Comparison of ENCODE assay signal across 17 cellular contexts in genomic region chr5:35919191-35919590, GRCh38. TPM values are rescaled to one million over a fixed set of nuclear protein-coding genes. Genes with fewer than 3 reads are reported as not detected.
DNase-seq lines count a peak whose midpoint lies in the region; ATAC-seq and TF ChIP-seq lines count a peak whose summit lies in the region.
"Had no signal": no experiment of that assay in that cellular context is flagged by ENCODE, and none has a peak within 500 bp of the region (broad histone marks: within the 10 kb centered on the region; RNA-seq: fewer than 3 reads in every experiment).

No MANE protein-coding gene starts in this region.

- H3K4me1 Mint-ChIP-seq in T-helper 2 cell treated with Interferon-gamma antibody and Interleukin-4, amounts not matched to agents 5 μg/mL and 100 μg/mL, for 36 hours (ENCODE audit: low read depth) = peaks cover 28% of the 10 kb centered on the region
- H3K4me1 Mint-ChIP-seq: brain had no signal

- ATAC-seq in sciatic nerve = no peak

- H2AFZ ChIP-seq in ACC112 (ENCODE audit: low read length, unreplicated experiment) = no peak overlapping the region
- H2AFZ ChIP-seq: parathyroid adenoma had no signal

- H3K36me3 Mint-ChIP-seq in T-helper 2 cell treated with Interferon-gamma antibody and Interleukin-4, amounts not matched to agents 5 μg/mL and 100 μg/mL, for 36 hours (ENCODE audit: low read depth) = peaks cover 25% of the 10 kb centered on the region
- H3K36me3 Mint-ChIP-seq: brain had no signal

- TF ChIP-seq CTCF in fibroblast of villous mesenchyme (IDR thresholded peaks at IDR 0.05; ENCODE audit: insufficient read depth, low read depth, low read length) (no peak), GM20000 (IDR thresholded peaks at IDR 0.05; ENCODE audit: extremely low read depth, missing control alignments) (no peak)

- no peaks in the 10 kb centered on the region for H3K36me3 ChIP-seq in ACC112 (ENCODE audit: insufficient read depth, low read length)
- H3K36me3 ChIP-seq: esophagus muscularis mucosa, left ventricle myocardium inferior, uterus had no signal

- DNase-seq in EL (peak; percentile 98), fibroblast of villous mesenchyme (ENCODE audit: low read depth) (peak; percentile 87), SIG-M5 treated with dmso at 0.1 percent for 504 hours (lab: John Stamatoyannopoulos, UW; ENCODE audit: unreplicated experiment) (no peak), sciatic nerve (ENCODE audit: low spot score) (no peak), GM20000 (ENCODE audit: low spot score) (no peak), HEK293T (ENCODE audit: extremely low spot score) (no peak)
- peak; percentile 58 for DNase-seq in T-helper 2 cell treated with Interferon-gamma antibody and Interleukin-4, amounts not matched to agents 5 μg/mL and 100 μg/mL, for 36 hours (ENCODE audit: low spot score)
- DNase-seq: activated CD4-positive, alpha-beta T cell treated with anti-CD3 and anti-CD28 coated beads, Interleukin-2, amount 10 ng/mL, durations not matched to agents 7 days and 5 days; KBM-7; left ventricle myocardium inferior; SIG-M5; uterus had no signal

- no peaks in the 10 kb centered on the region for H3K27me3 Mint-ChIP-seq in T-helper 2 cell treated with Interferon-gamma antibody and Interleukin-4, amounts not matched to agents 5 μg/mL and 100 μg/mL, for 36 hours (ENCODE audit: low read depth)
- H3K27me3 Mint-ChIP-seq: activated CD4-positive, alpha-beta T cell treated with anti-CD3 and anti-CD28 coated beads, Interleukin-2, amount 10 ng/mL, durations not matched to agents 7 days and 5 days had no signal

- peaks cover 29% of the 10 kb centered on the region for H3K4me1 ChIP-seq in ACC112 (ENCODE audit: control insufficient read depth, insufficient read depth, low read length, unreplicated experiment)
- H3K4me1 ChIP-seq: esophagus muscularis mucosa, left ventricle myocardium inferior, parathyroid adenoma had no signal

- no peaks in the 10 kb centered on the region for H3K27me3 ChIP-seq in ACC112 (ENCODE audit: insufficient read depth, low read length)
- H3K27me3 ChIP-seq: uterus had no signal

- H3K4me3 ChIP-seq in ACC112 (ENCODE audit: low read depth, low read length) = no peak overlapping the region
- no peak overlapping the region for H3K4me3 ChIP-seq in fibroblast of villous mesenchyme (ENCODE audit: low read depth, low read length)
- H3K4me3 ChIP-seq: esophagus muscularis mucosa, left ventricle myocardium inferior, uterus had no signal

- H3K27ac Mint-ChIP-seq in T-helper 2 cell treated with Interferon-gamma antibody and Interleukin-4, amounts not matched to agents 5 μg/mL and 100 μg/mL, for 36 hours = peak overlapping the region; percentile 80
- H3K27ac Mint-ChIP-seq: brain had no signal

- no peaks in the 10 kb centered on the region for H3K79me2 ChIP-seq in ACC112 (ENCODE audit: control insufficient read depth, insufficient read depth, low read length, unreplicated experiment)
- H3K79me2 ChIP-seq: parathyroid adenoma had no signal

- POLR2A ChIA-PET in HEK293T (lab: Yijun Ruan, JAX) = no interaction called here

- H3K4me3 Mint-ChIP-seq in T-helper 2 cell treated with Interferon-gamma antibody and Interleukin-4, amounts not matched to agents 5 μg/mL and 100 μg/mL, for 36 hours = peak overlapping the region; percentile 14
- H3K4me3 Mint-ChIP-seq: activated CD4-positive, alpha-beta T cell treated with anti-CD3 and anti-CD28 coated beads, Interleukin-2, amount 10 ng/mL, durations not matched to agents 7 days and 5 days; brain had no signal

- CTCF ChIA-PET in HEK293T (lab: Yijun Ruan, JAX) = no interaction called here

- H3K9me3 Mint-ChIP-seq in T-helper 2 cell treated with Interferon-gamma antibody and Interleukin-4, amounts not matched to agents 5 μg/mL and 100 μg/mL, for 36 hours = peaks cover 38% of the 10 kb centered on the region

- peak overlapping the region; percentile 51 for H3K27ac ChIP-seq in ACC112 (ENCODE audit: low read depth, low read length)
- H3K27ac ChIP-seq: esophagus muscularis mucosa, left ventricle myocardium inferior, parathyroid adenoma, uterus had no signal

- intact Hi-C loops in sciatic nerve (cut with DNase I) = no loop called here

TF ChIP-seq in HEK293T, 16 proteins besides CTCF, POLR2A, EP300 and RAD21:
- TF ChIP-seq NFRKB (IDR thresholded peaks at IDR 0.05) = no peak
- no peak for TF ChIP-seq FOXA1 (IDR thresholded peaks at IDR 0.05)
- no peak for TF ChIP-seq SP1 (IDR thresholded peaks at IDR 0.05)
- no peak for TF ChIP-seq ARNT (IDR thresholded peaks at IDR 0.05)
- no peak for TF ChIP-seq ZNF384 (IDR thresholded peaks at IDR 0.05)
- no peak for TF ChIP-seq FOXK2 (IDR thresholded peaks at IDR 0.05)
- no peak for TF ChIP-seq ELF4 (IDR thresholded peaks at IDR 0.05)
- no peak for TF ChIP-seq BHLHE40 (IDR thresholded peaks at IDR 0.05; ENCODE audit: borderline replicate concordance)
- TF ChIP-seq SUZ12 (IDR thresholded peaks at IDR 0.05) = no peak
- no peak for TF ChIP-seq PKNOX1 (IDR thresholded peaks at IDR 0.05)
- no peak for TF ChIP-seq TARDBP (IDR thresholded peaks at IDR 0.05)
- TF ChIP-seq CTBP1 (IDR thresholded peaks at IDR 0.05; ENCODE audit: borderline replicate concordance) = no peak
- no peak for TF ChIP-seq LEF1 (IDR thresholded peaks at IDR 0.05; ENCODE audit: borderline replicate concordance)
- no peak for TF ChIP-seq FOXM1 (IDR thresholded peaks at IDR 0.05; ENCODE audit: borderline replicate concordance)

RNA-seq across cellular contexts. Expression of gene CAPSL, which starts 19.2 kb away (rescaled TPM):
- total RNA-seq in fibroblast of villous mesenchyme = 0.43 TPM in 1 of 2 replicates, not detected in the other
- total RNA-seq in sciatic nerve = not detected
- total RNA-seq: activated CD4-positive, alpha-beta T cell treated with anti-CD3 and anti-CD28 coated beads, Interleukin-2, amount 10 ng/mL, durations not matched to agents 7 days and 5 days; esophagus muscularis mucosa; left ventricle myocardium inferior; NCI-H460 had no signal

Comparison
In these comparisons a context has a peak if more than half of its experiments do, and no peak if none do; other contexts are left out.
1. DNase-seq: peak in EL (single experiment), T-helper 2 cell treated with Interferon-gamma antibody and Interleukin-4, amounts not matched to agents 5 μg/mL and 100 μg/mL, for 36 hours (single experiment) and fibroblast of villous mesenchyme (single experiment); none in SIG-M5 treated with dmso at 0.1 percent for 504 hours (single experiment), sciatic nerve (single experiment), GM20000 (single experiment) and HEK293T (single experiment).